In the genomic region with DNA sequence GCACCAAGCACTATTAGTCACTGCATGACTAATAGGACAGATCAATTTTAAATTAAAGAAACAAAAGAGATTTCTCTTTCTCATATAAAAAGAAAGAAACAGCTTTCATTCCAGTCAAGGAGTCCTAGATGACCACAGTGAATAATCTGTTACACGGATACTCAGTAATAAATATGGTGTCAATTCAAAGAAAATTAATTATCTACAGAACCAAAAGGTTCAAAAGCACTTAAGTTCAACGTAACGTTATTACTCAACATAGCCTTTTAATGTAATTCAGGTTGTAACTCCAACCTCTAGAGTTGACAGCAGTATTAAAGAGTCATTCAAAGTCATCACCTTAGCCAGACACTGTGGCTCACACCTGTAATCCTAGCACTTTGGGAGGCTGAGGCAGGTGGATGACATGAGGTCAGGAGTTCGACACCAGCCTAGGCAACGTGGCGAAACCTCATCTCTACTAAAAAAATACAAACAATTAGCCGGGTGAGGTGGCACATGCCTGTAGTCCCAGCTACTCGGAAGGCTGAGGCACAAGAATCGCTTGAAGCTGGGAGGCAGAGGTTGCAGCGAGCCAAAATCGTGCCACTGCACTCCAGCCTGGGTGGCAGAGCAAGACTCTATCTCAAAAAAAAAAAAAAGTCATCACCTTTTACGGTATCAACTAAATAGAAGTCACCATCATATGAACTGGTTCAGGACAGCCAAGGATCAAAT, we compare ENCODE assay signal across 9 cellular contexts. TPM values are rescaled to one million over a fixed set of nuclear protein-coding genes. Genes with fewer than 3 reads are reported as not detected.
DNase-seq lines count a peak whose midpoint lies in the region; ATAC-seq and TF ChIP-seq lines count a peak whose summit lies in the region.
"Had no signal": no experiment of that assay in that cellular context is flagged by ENCODE, and none has a peak within 500 bp of the region (broad histone marks: within the 10 kb centered on the region; RNA-seq: fewer than 3 reads in every experiment).

No MANE protein-coding gene starts in this region.

- H3K4me3 Mint-ChIP-seq in T-helper 2 cell treated with Interferon-gamma antibody and Interleukin-4, amounts not matched to agents 5 μg/mL and 100 μg/mL, for 36 hours, result peak overlapping the region; percentile 98

- H3K36me3 ChIP-seq in left ventricle myocardium inferior, result no peaks in the 10 kb centered on the region
- H3K36me3 ChIP-seq in testis (ENCODE audit: low read depth, missing control alignments), result no peaks in the 10 kb centered on the region

- H3K4me1 ChIP-seq in left ventricle myocardium inferior (peaks cover 93% of the 10 kb centered on the region), testis (peaks cover 39% of the 10 kb centered on the region)

- H3K36me3 Mint-ChIP-seq in T-helper 2 cell treated with Interferon-gamma antibody and Interleukin-4, amounts not matched to agents 5 μg/mL and 100 μg/mL, for 36 hours (ENCODE audit: low read depth), result peaks cover 29% of the 10 kb centered on the region

- H3K27ac Mint-ChIP-seq in T-helper 2 cell treated with Interferon-gamma antibody and Interleukin-4, amounts not matched to agents 5 μg/mL and 100 μg/mL, for 36 hours, result peak overlapping the region; percentile 100

- H3K9me3 ChIP-seq in left ventricle myocardium inferior (replicated peaks) (no peaks in the 10 kb centered on the region), testis (no peaks in the 10 kb centered on the region)

- H3K27ac ChIP-seq in left ventricle myocardium inferior (replicated peaks) (peak overlapping the region; percentile 91), testis (peak overlapping the region in 1 of 2 donors; percentile 51)

- ATAC-seq in stimulated activated naive CD8-positive, alpha-beta T cell treated with anti-CD3 and anti-CD28 coated beads, Interleukin-15, Interleukin-2, amounts not matched to agents 100 U/mL and 50 U/mL, for 24 hours, result peak; percentile 0
- no peak for ATAC-seq in HG03565 (IDR thresholded peaks at IDR 0.05; ENCODE audit: unreplicated experiment)
- ATAC-seq in GM21515 (IDR thresholded peaks at IDR 0.05; ENCODE audit: unreplicated experiment), result no peak

- peaks cover 65% of the 10 kb centered on the region for H3K4me1 Mint-ChIP-seq in T-helper 2 cell treated with Interferon-gamma antibody and Interleukin-4, amounts not matched to agents 5 μg/mL and 100 μg/mL, for 36 hours (ENCODE audit: low read depth)

- H3K27me3 Mint-ChIP-seq in T-helper 2 cell treated with Interferon-gamma antibody and Interleukin-4, amounts not matched to agents 5 μg/mL and 100 μg/mL, for 36 hours (ENCODE audit: low read depth), result no peaks in the 10 kb centered on the region

- no peak for DNase-seq in T-helper 2 cell treated with Interferon-gamma antibody and Interleukin-4, amounts not matched to agents 5 μg/mL and 100 μg/mL, for 36 hours (ENCODE audit: low spot score)
- no peak for DNase-seq in T-helper 2 cell
- DNase-seq in activated CD8-positive, alpha-beta memory T cell treated with anti-CD3 and anti-CD28 coated beads, Interleukin-2, amount 50 U/mL, for 48 hours, result peak; percentile 68
- no peak for DNase-seq in left ventricle myocardium inferior
- DNase-seq in stimulated activated naive CD8-positive, alpha-beta T cell treated with anti-CD3 and anti-CD28 coated beads, Interleukin-15, Interleukin-2, amounts not matched to agents 100 U/mL and 50 U/mL, for 24 hours, result no peak
- no peak for DNase-seq in testis
- DNase-seq: NCI-H1417 treated with DMSO at 0.1 percent for 48 hours had no signal

- peak overlapping the region; percentile 75 for H3K4me3 ChIP-seq in left ventricle myocardium inferior
- no peak overlapping the region for H3K4me3 ChIP-seq in testis

- H3K27me3 ChIP-seq in left ventricle myocardium inferior (ENCODE audit: low read depth) (no peaks in the 10 kb centered on the region), testis (no peaks in the 10 kb centered on the region)

- no peak for TF ChIP-seq CTCF in left ventricle myocardium inferior (IDR thresholded peaks at IDR 0.05; ENCODE audit: borderline replicate concordance)
- no peak for TF ChIP-seq CTCF in testis (IDR thresholded peaks at IDR 0.05)

- no peak for TF ChIP-seq POLR2A in testis (IDR thresholded peaks at IDR 0.05)

- intact Hi-C loops in left ventricle myocardium inferior (cut with micrococcal nuclease), result no loop called here
- intact Hi-C loops in testis (cut with DNase I; ENCODE audit: low total_unique reads), result no loop called here

- 87% methylated on average over 12 of the region's 12 CpGs for WGBS in testis, 2 donors

- H3K9me3 Mint-ChIP-seq in T-helper 2 cell treated with Interferon-gamma antibody and Interleukin-4, amounts not matched to agents 5 μg/mL and 100 μg/mL, for 36 hours, result no peaks in the 10 kb centered on the region

RNA-seq across cellular contexts. Expression of a gene that starts 4.4 kb away (rescaled TPM):
- total RNA-seq in left ventricle myocardium inferior (103 TPM), testis (10 to 100 TPM; 29.0 to 30.8 TPM)
- polyA plus RNA-seq in testis (ENCODE audit: insufficient read depth, low read depth, low replicate concordance), result 23.7 TPM

RNA-seq across cellular contexts. Expression of a gene that starts 35.2 kb away (rescaled TPM):
- total RNA-seq in left ventricle myocardium inferior (21.6 TPM), testis (100 to 1,000 TPM in 1 of 2 donors, 10 to 100 TPM in 1; 75.3 to 109 TPM)
- polyA plus RNA-seq in testis (ENCODE audit: insufficient read depth, low read depth, low replicate concordance), result 106 TPM
